In genomic region chr15:78929536-78930264, GRCh38 we compare ENCODE assay signal across 20 cellular contexts. TPM values are rescaled to one million over a fixed set of nuclear protein-coding genes. Genes with fewer than 3 reads are reported as not detected.
A peak's percentile ranks its signal among the peaks of the same experiment; 100 is the strongest.
DNase-seq lines count a peak whose midpoint lies in the region; ATAC-seq and TF ChIP-seq lines count a peak whose summit lies in the region.
"Had no signal": no experiment of that assay in that cellular context is flagged by ENCODE, and none has a peak within 500 bp of the region (broad histone marks: within the 10 kb centered on the region; RNA-seq: fewer than 3 reads in every experiment).

No MANE protein-coding gene starts in this region.

- H3K36me3 Mint-ChIP-seq in activated naive CD4-positive, alpha-beta T cell treated with anti-CD3 and anti-CD28 coated beads, Interleukin-2, amount 10 ng/mL, durations not matched to agents 7 days and 5 days: peaks cover 36% of the 10 kb centered on the region
- H3K36me3 Mint-ChIP-seq in stimulated activated memory B cell treated with anti-CD40 and anti-IgM and Interleukin-4, amounts not matched to agents 10 μg/mL and 1 μg/mL and 100 μg/mL, for 72 hours: peaks cover 77% of the 10 kb centered on the region

- CTCF ChIA-PET in activated naive CD4-positive, alpha-beta T cell treated with anti-CD3 and anti-CD28 coated beads, Interleukin-2, amount 10 ng/mL, durations not matched to agents 7 days and 5 days (lab: Charles Lee): no interaction called here

- no peaks in the 10 kb centered on the region for H3K9me3 Mint-ChIP-seq in activated naive CD4-positive, alpha-beta T cell treated with anti-CD3 and anti-CD28 coated beads, Interleukin-2, amount 10 ng/mL, durations not matched to agents 7 days and 5 days
- H3K9me3 Mint-ChIP-seq in stimulated activated memory B cell treated with anti-CD40 and anti-IgM and Interleukin-4, amounts not matched to agents 10 μg/mL and 1 μg/mL and 100 μg/mL, for 72 hours: no peaks in the 10 kb centered on the region
- H3K9me3 Mint-ChIP-seq: GM23338; naive thymus-derived CD8-positive, alpha-beta T cell; T-cell had no signal

- no peak overlapping the region for H3K4me3 Mint-ChIP-seq in activated naive CD4-positive, alpha-beta T cell treated with anti-CD3 and anti-CD28 coated beads, Interleukin-2, amount 10 ng/mL, durations not matched to agents 7 days and 5 days
- H3K4me3 Mint-ChIP-seq in stimulated activated memory B cell treated with anti-CD40 and anti-IgM and Interleukin-4, amounts not matched to agents 10 μg/mL and 1 μg/mL and 100 μg/mL, for 72 hours: peak overlapping the region; percentile 10
- H3K4me3 Mint-ChIP-seq: activated CD8-positive, alpha-beta T cell treated with anti-CD3 and anti-CD28 coated beads, Interleukin-2, amount 10 ng/mL, durations not matched to agents 7 days and 5 days; GM23338; naive thymus-derived CD8-positive, alpha-beta T cell; T-cell had no signal

- peaks cover 5% of the 10 kb centered on the region for H3K27me3 Mint-ChIP-seq in activated naive CD4-positive, alpha-beta T cell treated with anti-CD3 and anti-CD28 coated beads, Interleukin-2, amount 10 ng/mL, durations not matched to agents 7 days and 5 days
- H3K27me3 Mint-ChIP-seq in stimulated activated memory B cell treated with anti-CD40 and anti-IgM and Interleukin-4, amounts not matched to agents 10 μg/mL and 1 μg/mL and 100 μg/mL, for 72 hours: no peaks in the 10 kb centered on the region
- H3K27me3 Mint-ChIP-seq: T-cell had no signal

- no peak for TF ChIP-seq CTCF in VCaP (conservative IDR thresholded peaks at IDR 0.05)

- peaks cover 9% of the 10 kb centered on the region for H3K4me1 Mint-ChIP-seq in activated naive CD4-positive, alpha-beta T cell treated with anti-CD3 and anti-CD28 coated beads, Interleukin-2, amount 10 ng/mL, durations not matched to agents 7 days and 5 days
- H3K4me1 Mint-ChIP-seq in stimulated activated memory B cell treated with anti-CD40 and anti-IgM and Interleukin-4, amounts not matched to agents 10 μg/mL and 1 μg/mL and 100 μg/mL, for 72 hours: peaks cover 51% of the 10 kb centered on the region

- DNase-seq in activated naive CD4-positive, alpha-beta T cell treated with anti-CD3 and anti-CD28 coated beads, Interleukin-2, amount 10 ng/mL, durations not matched to agents 7 days and 5 days: peak; percentile 17
- DNase-seq in activated naive CD4-positive, alpha-beta T cell (lab: John Stamatoyannopoulos, UW): no peak
- DNase-seq in foreskin melanocyte (peak; percentile 42), dermis blood vessel endothelial cell (no peak)
- no peak for DNase-seq in activated CD8-positive, alpha-beta memory T cell treated with anti-CD3 and anti-CD28 coated beads, Interleukin-2, amount 50 U/mL, for 4 hours
- DNase-seq: activated CD8-positive, alpha-beta T cell treated with anti-CD3 and anti-CD28 coated beads, Interleukin-2, amount 10 ng/mL, durations not matched to agents 7 days and 5 days; central memory CD4-positive, alpha-beta T cell; effector CD8-positive, alpha-beta T cell; lower lobe of right lung; MM.1S; naive thymus-derived CD8-positive, alpha-beta T cell; NCI-H187 treated with DMSO at 0.1 percent for 48 hours; SHP77; T-cell; thyroid gland; WERI-Rb-1 had no signal

- peak overlapping the region; percentile 93 for H3K27ac ChIP-seq in VCaP
- H3K27ac ChIP-seq: lower lobe of right lung, thyroid gland, WERI-Rb-1 had no signal

- no peak for ATAC-seq in stimulated activated memory B cell treated with anti-CD40 and anti-IgM and Interleukin-4, amounts not matched to agents 10 μg/mL and 1 μg/mL and 100 μg/mL, for 72 hours
- no peak for ATAC-seq in HG03565 (IDR thresholded peaks at IDR 0.05; ENCODE audit: unreplicated experiment)
- ATAC-seq: activated CD8-positive, alpha-beta T cell treated with anti-CD3 and anti-CD28 coated beads, Interleukin-2, amount 10 ng/mL, durations not matched to agents 7 days and 5 days; GM23338; lower lobe of right lung; naive thymus-derived CD8-positive, alpha-beta T cell; T-cell had no signal

- no peak overlapping the region for H3K27ac Mint-ChIP-seq in activated naive CD4-positive, alpha-beta T cell treated with anti-CD3 and anti-CD28 coated beads, Interleukin-2, amount 10 ng/mL, durations not matched to agents 7 days and 5 days
- peak overlapping the region; percentile 63 for H3K27ac Mint-ChIP-seq in stimulated activated memory B cell treated with anti-CD40 and anti-IgM and Interleukin-4, amounts not matched to agents 10 μg/mL and 1 μg/mL and 100 μg/mL, for 72 hours
- H3K27ac Mint-ChIP-seq: activated CD8-positive, alpha-beta T cell treated with anti-CD3 and anti-CD28 coated beads, Interleukin-2, amount 10 ng/mL, durations not matched to agents 7 days and 5 days; GM23338; T-cell had no signal

RNA-seq across cellular contexts. Expression of gene CTSH, which starts 15.1 kb away (rescaled TPM):
- 25.0 and 50.2 TPM in 2 replicates for total RNA-seq in dermis blood vessel endothelial cell

RNA-seq across cellular contexts. Expression of gene MORF4L1, which starts 57.0 kb away (rescaled TPM):
- total RNA-seq in dermis blood vessel endothelial cell: 410 and 468 TPM in 2 replicates

Comparison
In these comparisons a context has a peak if more than half of its experiments do, and no peak if none do; other contexts are left out.
1. DNase-seq: peak in activated naive CD4-positive, alpha-beta T cell treated with anti-CD3 and anti-CD28 coated beads, Interleukin-2, amount 10 ng/mL, durations not matched to agents 7 days and 5 days (single experiment) and foreskin melanocyte (single experiment); none in activated naive CD4-positive, alpha-beta T cell (0 of 4), activated CD8-positive, alpha-beta memory T cell treated with anti-CD3 and anti-CD28 coated beads, Interleukin-2, amount 50 U/mL, for 4 hours (single experiment) and dermis blood vessel endothelial cell (single experiment).